Comparison of ENCODE assay signal across 33 cellular contexts in the genomic region with DNA sequence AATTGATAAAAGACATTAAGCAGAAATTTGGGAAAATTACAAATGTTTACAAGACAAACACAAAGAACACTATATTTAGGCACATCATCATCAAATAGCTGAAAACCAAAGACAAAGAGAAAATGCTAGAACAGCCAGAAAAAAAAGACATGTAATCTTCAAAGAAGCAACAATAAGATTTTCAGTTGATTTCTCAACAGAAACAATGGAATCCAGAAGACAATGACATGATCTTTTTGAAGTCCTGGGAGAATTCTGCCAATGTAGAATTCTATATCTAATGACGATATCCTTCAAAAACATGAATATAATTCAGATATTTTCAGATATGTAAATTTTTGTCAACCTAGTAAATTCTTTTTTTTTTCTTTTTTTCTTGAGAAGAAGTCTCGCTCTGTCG.
"Had no signal": no experiment of that assay in that cellular context is flagged by ENCODE, and none has a peak within 500 bp of the region (broad histone marks: within the 10 kb centered on the region; RNA-seq: fewer than 3 reads in every experiment).

No MANE protein-coding gene starts in this region.

- H3K4me3 ChIP-seq: MG63, PC-9, SJCRH30, SK-N-MC had no signal

- H3K36me3 ChIP-seq: MG63, SJCRH30 had no signal

- DNase-seq: Kasumi-1, MG63, NCI-H1048, NCI-H1092 treated with DMSO at 0.1 percent for 48 hours, NCI-H1105 treated with DMSO at 0.1 percent for 48 hours, NCI-H1417, NCI-H1436, NCI-H146, NCI-H1694, NCI-H187, NCI-H1930, NCI-H2029 treated with DMSO at 0.1 percent for 48 hours, NCI-H2081 treated with DMSO at 0.1 percent for 48 hours, NCI-H2107, NCI-H2171, NCI-H226, NCI-H446 treated with DMSO at 0.1 percent for 48 hours, NCI-H510A, NCI-H524, NCI-H526, NCI-H69, NCI-H748 treated with DMSO at 0.1 percent for 48 hours, NCI-H82, PC-9, SHP77, SIG-M5, SJCRH30 had no signal

- H3K9me3 ChIP-seq: SJCRH30 had no signal

- H3K27me3 ChIP-seq: MG63, SJCRH30 had no signal

- H3K4me2 ChIP-seq: PC-9 had no signal

- H3K27ac ChIP-seq: PC-9, RWPE1, SJCRH30, SK-N-MC had no signal

- FAIRE-seq: RCC 7860 had no signal

- ATAC-seq: Panc1, Right ventricle myocardium inferior, SK-N-SH treated with all-trans-retinoic acid at 6 μM for 48 hours had no signal

- H2AFZ ChIP-seq: PC-9 had no signal
